In the genomic region with DNA sequence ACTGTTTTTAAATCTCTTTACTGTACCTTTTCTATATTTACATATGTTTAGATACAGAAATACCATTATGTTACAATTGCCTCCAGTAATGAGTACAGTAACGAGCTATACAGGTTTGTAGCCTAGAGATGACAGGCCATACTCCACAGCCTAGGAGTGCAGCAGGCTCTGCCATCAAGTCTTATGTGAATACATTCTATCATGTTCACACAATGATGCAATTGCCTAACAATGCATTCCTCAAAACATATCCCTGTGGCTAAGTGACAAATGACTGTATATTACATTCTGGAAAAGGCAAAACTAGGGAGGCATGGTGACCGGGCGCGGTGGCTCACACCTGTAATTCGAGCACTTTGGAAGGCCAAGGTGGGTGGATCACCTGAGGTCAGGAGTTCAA, we compare ENCODE assay signal across 18 cellular contexts.
"Had no signal": no experiment of that assay in that cellular context is flagged by ENCODE, and none has a peak within 500 bp of the region (broad histone marks: within the 10 kb centered on the region; RNA-seq: fewer than 3 reads in every experiment).

No MANE protein-coding gene starts in this region.

- H3K27ac ChIP-seq: suprapubic skin, transverse colon had no signal

- H3K4me3 ChIP-seq: suprapubic skin, transverse colon had no signal

- H3K4me1 ChIP-seq: suprapubic skin, transverse colon had no signal

- DNase-seq: activated CD4-positive, alpha-beta T cell treated with anti-CD3 and anti-CD28 coated beads, Interleukin-2, amount 10 ng/mL, durations not matched to agents 24 days and 14 days; activated CD8-positive, alpha-beta T cell treated with anti-CD3 and anti-CD28 coated beads for 36 hours; activated naive CD4-positive, alpha-beta T cell treated with anti-CD3 and anti-CD28 coated beads for 36 hours; activated naive CD8-positive, alpha-beta T cell treated with anti-CD3 and anti-CD28 coated beads, Interleukin-2, amount 50 U/mL, for 24 hours; activated T-cell treated with anti-CD3 and anti-CD28 coated beads, Interleukin-2, amount 50 U/mL, for 24 hours; aorta; effector CD4-positive, alpha-beta T cell; foreskin melanocyte; hypothalamus; islet precursor cell; midbrain; nephron progenitor cell; nucleus accumbens; stimulated activated naive CD8-positive, alpha-beta T cell treated with anti-CD3 and anti-CD28 coated beads, Interleukin-15, amount 100 ng/mL, for 72 hours; T-helper 1 cell; transverse colon had no signal

- ATAC-seq: activated CD8-positive, alpha-beta T cell treated with anti-CD3 and anti-CD28 coated beads for 36 hours; activated naive CD8-positive, alpha-beta T cell treated with anti-CD3 and anti-CD28 coated beads, Interleukin-2, amount 50 U/mL, for 24 hours; left lobe of liver; stimulated activated naive CD8-positive, alpha-beta T cell treated with anti-CD3 and anti-CD28 coated beads, Interleukin-15, amount 100 ng/mL, for 72 hours had no signal

- H3K36me3 ChIP-seq: suprapubic skin, transverse colon had no signal

- H3K9me3 ChIP-seq: suprapubic skin, transverse colon had no signal

- H3K27me3 ChIP-seq: transverse colon had no signal
